ENCODE assay signal across 8 cellular contexts in the genomic region with DNA sequence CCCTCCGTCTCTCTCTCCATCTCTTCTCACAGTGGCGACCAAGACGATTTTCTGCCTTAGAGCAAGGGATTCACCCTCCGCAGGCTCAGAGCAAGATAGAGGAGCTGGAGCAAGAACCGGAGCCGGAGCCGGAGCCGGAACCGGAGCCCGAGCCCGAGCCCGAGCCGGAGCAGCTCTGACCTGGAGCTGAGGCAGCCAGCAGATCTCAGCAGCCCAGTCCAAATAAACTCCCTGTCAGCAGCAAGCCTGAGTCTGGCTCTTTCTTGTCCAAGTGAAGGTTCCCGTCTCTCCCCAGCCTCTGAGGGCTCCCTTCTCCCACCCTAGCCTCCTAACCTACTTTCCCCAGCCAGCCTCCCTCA. TPM values are rescaled to one million over a fixed set of nuclear protein-coding genes. Genes with fewer than 3 reads are reported as not detected.
DNase-seq lines count a peak whose midpoint lies in the region; ATAC-seq and TF ChIP-seq lines count a peak whose summit lies in the region.

No MANE protein-coding gene starts in this region.

- no peaks in the 10 kb centered on the region for H3K36me3 ChIP-seq in mammary epithelial cell (ENCODE audit: insufficient read depth, low read length)
- no peaks in the 10 kb centered on the region for H3K36me3 ChIP-seq in right lobe of liver
- H3K36me3 ChIP-seq in upper lobe of right lung, result no peaks in the 10 kb centered on the region

- H3K27ac ChIP-seq in HL-60 (replicated peaks) (peak overlapping the region; percentile 36), mammary epithelial cell (ENCODE audit: insufficient read depth, low read depth, low read length) (no peak overlapping the region), right lobe of liver (peak overlapping the region; percentile 47 to 75 (median 62)), upper lobe of right lung (peak overlapping the region; percentile 52)

- H3K4me1 ChIP-seq in mammary epithelial cell (ENCODE audit: insufficient read depth, low read length) (peaks cover 7% of the 10 kb centered on the region), right lobe of liver (peaks cover 0 to 62% (median 27%) of the 10 kb centered on the region in 4 donors), upper lobe of right lung (peaks cover 10% of the 10 kb centered on the region)

- H3K9me3 ChIP-seq in mammary epithelial cell (replicated peaks; ENCODE audit: insufficient read depth, low read length) (no peaks in the 10 kb centered on the region), right lobe of liver (no peaks in the 10 kb centered on the region), upper lobe of right lung (no peaks in the 10 kb centered on the region)

- ATAC-seq in right lobe of liver (peak; percentile 1 to 25 (median 14)), upper lobe of right lung (no peak), GM18502 (IDR thresholded peaks at IDR 0.05; ENCODE audit: poor library complexity, unreplicated experiment) (no peak), GM19035 (IDR thresholded peaks at IDR 0.05; ENCODE audit: unreplicated experiment) (no peak)

- in situ Hi-C loops in mammary epithelial cell (cut with MboI; ENCODE audit: low sequenced_read_pairs in 2 of 2), result no loop called here

- H2AFZ ChIP-seq in mammary epithelial cell (ENCODE audit: low read depth, low read length), result peak overlapping the region; percentile 80

- TF ChIP-seq CTCF in HL-60 (IDR thresholded peaks at IDR 0.05; ENCODE audit: insufficient read depth, low read length) (no peak), mammary epithelial cell (conservative IDR thresholded peaks at IDR 0.05 in 1 of 2, IDR thresholded peaks at IDR 0.05 in 1 of 2; ENCODE audit: extremely low read depth in 1 of 2, insufficient read depth in 1 of 2, low read depth in 1 of 2, low read length in 2 of 2) (no peak), right lobe of liver (IDR thresholded peaks at IDR 0.05) (no peak), upper lobe of right lung (IDR thresholded peaks at IDR 0.05) (no peak)

- no peaks in the 10 kb centered on the region for H4K20me1 ChIP-seq in mammary epithelial cell (ENCODE audit: insufficient read depth, low read length)

- H3K27me3 ChIP-seq in HL-60 (ENCODE audit: insufficient read depth, poor library complexity, severe bottlenecking), result peaks cover 20% of the 10 kb centered on the region
- H3K27me3 ChIP-seq in mammary epithelial cell (ENCODE audit: insufficient read depth, low read length), result no peaks in the 10 kb centered on the region
- no peaks in the 10 kb centered on the region for H3K27me3 ChIP-seq in right lobe of liver
- no peaks in the 10 kb centered on the region for H3K27me3 ChIP-seq in upper lobe of right lung

- intact Hi-C loops in mammary epithelial cell (cut with micrococcal nuclease) (no loop called here), right lobe of liver (cut with DNase I) (no loop called here), upper lobe of right lung (cut with DNase I) (no loop called here)

- dilution Hi-C loops in mammary epithelial cell (cut with HindIII; ENCODE audit: low sequenced_read_pairs), result no loop called here

- no peak overlapping the region for H3K9ac ChIP-seq in mammary epithelial cell (ENCODE audit: insufficient read depth, low read length)

- no peak for TF ChIP-seq POLR2A in right lobe of liver (IDR thresholded peaks at IDR 0.05)

- peak overlapping the region; percentile 43 for H3K4me3 ChIP-seq in HL-60 (replicated peaks; ENCODE audit: insufficient read depth, low read length)
- no peak overlapping the region for H3K4me3 ChIP-seq in mammary epithelial cell (replicated peaks in 1 of 3; ENCODE audit: insufficient read depth in 1 of 3, low read depth in 2 of 3, low read length in 3 of 3)
- H3K4me3 ChIP-seq in right lobe of liver, result peak overlapping the region; percentile 23 to 41 (median 30)
- H3K4me3 ChIP-seq in upper lobe of right lung, result peak overlapping the region; percentile 42

- no peaks in the 10 kb centered on the region for H3K79me2 ChIP-seq in mammary epithelial cell (ENCODE audit: insufficient read depth, low read length)

- WGBS in mammary epithelial cell (ENCODE audit: low coverage, missing lambda C conversion rate), result 35% methylated on average over 8 of the region's 14 CpGs
- WGBS in right lobe of liver (ENCODE audit: insufficient coverage, low coverage, low lambda C conversion rate, missing lambda C conversion rate), result 37% methylated on average over 12 of the region's 14 CpGs

- peak overlapping the region; percentile 79 for H3K4me2 ChIP-seq in mammary epithelial cell (ENCODE audit: insufficient read depth, low read depth, low read length)

- CTCF ChIA-PET in mammary epithelial cell (lab: Charles Lee; ENCODE audit: low non-redundant PET), result interaction anchor here (0.8 kb wide), 1 partner anchor 95 kb away, joined by 7 read pairs; the partner anchor contains the start of gene SPSB2

- DNase-seq in AG08395 (ENCODE audit: low spot score) (peak; percentile 35), HL-60 (ENCODE audit: low read depth in 1 of 2, low spot score in 1 of 2) (no peak), mammary epithelial cell (no peak), right lobe of liver (peak in 1 of 3 donors; percentile 58), upper lobe of right lung (no peak), COLO829 (ENCODE audit: low spot score) (no peak)

- BruUV-seq in mammary epithelial cell (replicated peaks; lab: Mats Ljungman, UMichigan), result no TSS peak

RNA-seq across cellular contexts. Expression of gene LAG3, which starts 5.9 kb away (rescaled TPM):
- total RNA-seq in mammary epithelial cell, result 1 to 10 TPM in 1 of 2 donors, under 1 TPM in 1; 0.67 to 1.3 TPM
- 0.33 TPM for polyA plus RNA-seq in mammary epithelial cell
- polyA minus RNA-seq in mammary epithelial cell, result not detected
- total RNA-seq in right lobe of liver, result 1 to 10 TPM in 4 of 6 experiments, under 1 TPM in 2; 0.18 to 2.3 (median 1.4) TPM
- 1.5 TPM for total RNA-seq in upper lobe of right lung

RNA-seq across cellular contexts. Expression of gene CD4, which starts 11.1 kb away (rescaled TPM):
- total RNA-seq in mammary epithelial cell (1 to 10 TPM in 1 of 2 donors, under 1 TPM in 1; 0.17 to 1.8 TPM), right lobe of liver (10 to 100 TPM; 10.0 to 41.6 (median 28.1) TPM), upper lobe of right lung (67.6 TPM)
- 0.60 TPM for polyA plus RNA-seq in mammary epithelial cell
- not detected for polyA minus RNA-seq in mammary epithelial cell

RNA-seq across cellular contexts. Expression of gene PTMS, which starts 12.0 kb away (rescaled TPM):
- total RNA-seq in mammary epithelial cell (100 to 1,000 TPM in 1 of 2 donors, 10 to 100 TPM in 1; 56.5 to 365 TPM), right lobe of liver (100 to 1,000 TPM; 113 to 484 (median 404) TPM), upper lobe of right lung (323 TPM)
- polyA plus RNA-seq in mammary epithelial cell, result 199 TPM
- polyA minus RNA-seq in mammary epithelial cell, result 356 TPM

RNA-seq across cellular contexts. Expression of gene MLF2, which starts 25.2 kb away (rescaled TPM):
- 100 to 1,000 TPM; 233 to 294 TPM for total RNA-seq in mammary epithelial cell
- 425 TPM for polyA plus RNA-seq in mammary epithelial cell
- 387 TPM for polyA minus RNA-seq in mammary epithelial cell
- 100 to 1,000 TPM; 104 to 185 (median 134) TPM for total RNA-seq in right lobe of liver
- 118 TPM for total RNA-seq in upper lobe of right lung

RNA-seq across cellular contexts. Expression of gene GPR162, which starts 43.4 kb away (rescaled TPM):
- total RNA-seq in mammary epithelial cell (under 1 TPM in 1 of 2 donors, not detected in 1; 0.17 TPM), right lobe of liver (1 to 10 TPM in 4 of 6 experiments, under 1 TPM in 2; 0.37 to 3.1 (median 2.1) TPM), upper lobe of right lung (17.1 TPM)
- 0.07 TPM for polyA plus RNA-seq in mammary epithelial cell
- polyA minus RNA-seq in mammary epithelial cell, result not detected

Comparison
In these comparisons a context has a peak if more than half of its experiments do, and no peak if none do; other contexts are left out.
1. H3K4me3 ChIP-seq: peak in HL-60 (single experiment), right lobe of liver (3 of 3) and upper lobe of right lung (single experiment); none in mammary epithelial cell (0 of 3).
2. ATAC-seq: peak in right lobe of liver (4 of 4); none in upper lobe of right lung (single experiment), GM18502 (single experiment) and GM19035 (single experiment).